In the genomic region with DNA sequence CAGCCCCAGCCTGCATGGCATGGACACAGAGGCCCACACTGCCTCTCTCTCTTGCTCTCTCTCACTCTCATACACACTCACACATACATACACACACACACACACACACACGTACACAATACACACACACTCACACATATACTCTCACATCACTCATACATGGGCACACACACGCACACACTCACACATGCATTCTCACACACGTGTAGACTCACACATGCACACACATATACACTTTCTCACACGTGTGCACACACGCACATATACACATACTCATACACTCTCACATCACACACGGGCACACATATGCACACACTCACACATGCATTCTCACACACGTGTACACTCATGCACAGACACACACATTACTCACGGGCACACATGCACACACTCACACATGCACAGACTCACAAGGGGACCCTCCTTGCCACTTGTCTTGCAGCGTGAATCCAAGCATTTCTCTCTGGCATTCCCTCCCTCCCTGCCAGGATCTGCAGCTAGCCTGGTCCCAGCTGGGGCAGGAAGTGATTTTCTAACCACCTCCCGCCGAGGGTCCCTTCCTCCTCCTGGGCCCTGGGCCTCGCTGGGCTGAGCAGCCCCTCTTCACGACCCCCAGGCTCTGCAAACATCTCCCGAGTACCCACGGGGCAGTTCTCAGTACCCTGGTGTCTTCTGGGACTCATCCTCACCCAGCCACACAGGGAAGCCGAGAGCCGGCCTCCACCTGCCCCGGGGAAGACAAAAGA, we compare ENCODE assay signal across 16 cellular contexts. TPM values are rescaled to one million over a fixed set of nuclear protein-coding genes. Genes with fewer than 3 reads are reported as not detected.
DNase-seq lines count a peak whose midpoint lies in the region; ATAC-seq, FAIRE-seq and TF ChIP-seq lines count a peak whose summit lies in the region.
"Had no signal": no experiment of that assay in that cellular context is flagged by ENCODE, and none has a peak within 500 bp of the region (broad histone marks: within the 10 kb centered on the region; RNA-seq: fewer than 3 reads in every experiment).

No MANE protein-coding gene starts in this region.

- no peak overlapping the region for H3K4me3 ChIP-seq in BLaER1
- H3K4me3 ChIP-seq in naive thymus-derived CD4-positive, alpha-beta T cell (ENCODE audit: low read length) = no peak overlapping the region
- H3K4me3 ChIP-seq: ovary had no signal

- peak overlapping the region; percentile 2 for H3K27ac Mint-ChIP-seq in activated T-helper 2 cell treated with anti-CD3 and anti-CD28 coated beads, Interferon-gamma antibody, Interleukin-2, Interleukin-4, amounts not matched to agents 10 μg/mL and 5 μg/mL and 100 μg/mL, durations not matched to agents 14 hours and 24 hours and 36 hours
- H3K27ac Mint-ChIP-seq in naive thymus-derived CD4-positive, alpha-beta T cell = peak overlapping the region in 8 of 9 donors; percentile 6 to 83 (median 52)
- H3K27ac Mint-ChIP-seq: T-helper 2 cell treated with Interferon-gamma antibody and Interleukin-4, amounts not matched to agents 5 μg/mL and 100 μg/mL, for 36 hours had no signal

- H3K27me3 Mint-ChIP-seq in activated T-helper 2 cell treated with anti-CD3 and anti-CD28 coated beads, Interferon-gamma antibody, Interleukin-2, Interleukin-4, amounts not matched to agents 10 μg/mL and 5 μg/mL and 100 μg/mL, durations not matched to agents 14 hours and 24 hours and 36 hours (ENCODE audit: low read depth) = no peaks in the 10 kb centered on the region
- no peaks in the 10 kb centered on the region for H3K27me3 Mint-ChIP-seq in naive thymus-derived CD4-positive, alpha-beta T cell

- H3K36me3 Mint-ChIP-seq in activated T-helper 2 cell treated with anti-CD3 and anti-CD28 coated beads, Interferon-gamma antibody, Interleukin-2, Interleukin-4, amounts not matched to agents 10 μg/mL and 5 μg/mL and 100 μg/mL, durations not matched to agents 14 hours and 24 hours and 36 hours (ENCODE audit: low read depth) = peaks cover 95% of the 10 kb centered on the region
- peaks cover 30 to 66% (median 49%) of the 10 kb centered on the region in 5 donors for H3K36me3 Mint-ChIP-seq in naive thymus-derived CD4-positive, alpha-beta T cell

- H3K4me1 ChIP-seq in BLaER1 = peaks cover 29% of the 10 kb centered on the region
- H3K4me1 ChIP-seq in naive thymus-derived CD4-positive, alpha-beta T cell (ENCODE audit: control insufficient read depth in 2 of 2, insufficient read depth in 2 of 2, low read length in 2 of 2) = no peaks in the 10 kb centered on the region

- H3K9me3 Mint-ChIP-seq in activated T-helper 2 cell treated with anti-CD3 and anti-CD28 coated beads, Interferon-gamma antibody, Interleukin-2, Interleukin-4, amounts not matched to agents 10 μg/mL and 5 μg/mL and 100 μg/mL, durations not matched to agents 14 hours and 24 hours and 36 hours = peaks cover 8% of the 10 kb centered on the region
- H3K9me3 Mint-ChIP-seq in naive thymus-derived CD4-positive, alpha-beta T cell = peaks cover 0 to 10% (median 0%) of the 10 kb centered on the region in 11 donors
- H3K9me3 Mint-ChIP-seq: T-helper 2 cell treated with Interferon-gamma antibody and Interleukin-4, amounts not matched to agents 5 μg/mL and 100 μg/mL, for 36 hours had no signal

- H3K36me3 ChIP-seq in BLaER1 = peaks cover 79% of the 10 kb centered on the region
- H3K36me3 ChIP-seq in naive thymus-derived CD4-positive, alpha-beta T cell (ENCODE audit: control insufficient read depth in 2 of 3, insufficient read depth in 3 of 3, low read length in 3 of 3) = peaks cover 23 to 93% (median 38%) of the 10 kb centered on the region in 3 experiments
- H3K36me3 ChIP-seq: ovary had no signal

- no peak overlapping the region for H3K4me3 Mint-ChIP-seq in activated T-helper 2 cell treated with anti-CD3 and anti-CD28 coated beads, Interferon-gamma antibody, Interleukin-2, Interleukin-4, amounts not matched to agents 10 μg/mL and 5 μg/mL and 100 μg/mL, durations not matched to agents 14 hours and 24 hours and 36 hours (ENCODE audit: low read depth)
- H3K4me3 Mint-ChIP-seq in naive thymus-derived CD4-positive, alpha-beta T cell = no peak overlapping the region
- H3K4me3 Mint-ChIP-seq: T-helper 2 cell treated with Interferon-gamma antibody and Interleukin-4, amounts not matched to agents 5 μg/mL and 100 μg/mL, for 36 hours had no signal

- H4K20me1 ChIP-seq in BLaER1 = no peaks in the 10 kb centered on the region

- TF ChIP-seq POLR2A in GM12891 (IDR thresholded peaks at IDR 0.05; ENCODE audit: low read depth, low read length) = no peak; the same call in none of the 2 replicates

- peak overlapping the region; percentile 61 for H3K4me2 ChIP-seq in BLaER1

- no peak for DNase-seq in GM12891 (ENCODE audit: insufficient read length, low spot score)
- no peak for DNase-seq in activated T-helper 2 cell treated with anti-CD3 and anti-CD28 coated beads, Interferon-gamma antibody, Interleukin-2, Interleukin-4, amounts not matched to agents 10 μg/mL and 5 μg/mL and 100 μg/mL, durations not matched to agents 14 hours and 24 hours and 36 hours (ENCODE audit: low spot score)
- no peak for DNase-seq in naive thymus-derived CD4-positive, alpha-beta T cell
- no peak for DNase-seq in kidney glomerular epithelial cell (lab: John Stamatoyannopoulos, UW)
- DNase-seq in SW480 (ENCODE audit: low spot score) = no peak
- DNase-seq: MM.1S, NCI-H2081 treated with DMSO at 0.1 percent for 48 hours, NCI-H82, substantia nigra had no signal

- peaks cover 8% of the 10 kb centered on the region for H3K9me3 ChIP-seq in BLaER1
- H3K9me3 ChIP-seq in naive thymus-derived CD4-positive, alpha-beta T cell (ENCODE audit: control insufficient read depth in 2 of 3, low read length in 3 of 3) = peaks cover 0 to 8% (median 0%) of the 10 kb centered on the region in 3 experiments
- H3K9me3 ChIP-seq: ovary had no signal

- CTCF ChIA-PET in naive thymus-derived CD4-positive, alpha-beta T cell (lab: Charles Lee) = interaction anchor here (1.7 kb wide), 1 partner anchor 260 kb away, joined by 4 read pairs; no protein-coding TSS in a partner anchor

- peak; percentile 88 for FAIRE-seq in GM12891 (lab: Jason Lieb, UNC)
- FAIRE-seq: islet of Langerhans had no signal

- POLR2A ChIA-PET in naive thymus-derived CD4-positive, alpha-beta T cell (lab: Charles Lee) = interaction anchor here (0.6 to 1.0 kb wide), 2 partner anchors 10 to 32 kb away, joined by 3 read pairs; no protein-coding TSS in a partner anchor

- H3K27me3 ChIP-seq in BLaER1 = no peaks in the 10 kb centered on the region
- no peaks in the 10 kb centered on the region for H3K27me3 ChIP-seq in naive thymus-derived CD4-positive, alpha-beta T cell (ENCODE audit: control insufficient read depth in 2 of 2, insufficient read depth in 2 of 2, low read length in 2 of 2)
- H3K27me3 ChIP-seq: ovary had no signal

- H3K27ac ChIP-seq in BLaER1 = peak overlapping the region; percentile 51; the same call in 1 of the 2 replicates
- peak overlapping the region; percentile 24 for H3K27ac ChIP-seq in naive thymus-derived CD4-positive, alpha-beta T cell (ENCODE audit: low read depth, low read length)
- H3K27ac ChIP-seq: ovary, RWPE1 had no signal

- ATAC-seq in naive thymus-derived CD4-positive, alpha-beta T cell = peak; percentile 37
- ATAC-seq in HG03571 (IDR thresholded peaks at IDR 0.05; ENCODE audit: unreplicated experiment) = no peak
- ATAC-seq in HG03520 (IDR thresholded peaks at IDR 0.05; ENCODE audit: unreplicated experiment) = no peak

- intact Hi-C loops in activated T-helper 2 cell treated with anti-CD3 and anti-CD28 coated beads, Interferon-gamma antibody, Interleukin-2, Interleukin-4, amounts not matched to agents 10 μg/mL and 5 μg/mL and 100 μg/mL, durations not matched to agents 14 hours and 24 hours and 36 hours (cut with micrococcal nuclease) = no loop called here
- intact Hi-C loops in naive thymus-derived CD4-positive, alpha-beta T cell (cut with micrococcal nuclease) = no loop called here

- H3K4me1 Mint-ChIP-seq in activated T-helper 2 cell treated with anti-CD3 and anti-CD28 coated beads, Interferon-gamma antibody, Interleukin-2, Interleukin-4, amounts not matched to agents 10 μg/mL and 5 μg/mL and 100 μg/mL, durations not matched to agents 14 hours and 24 hours and 36 hours (ENCODE audit: low read depth) = no peaks in the 10 kb centered on the region
- peaks cover 6 to 10% (median 9%) of the 10 kb centered on the region in 7 donors for H3K4me1 Mint-ChIP-seq in naive thymus-derived CD4-positive, alpha-beta T cell

- no peak overlapping the region; the same call in 1 of the 2 replicates for H3K9ac ChIP-seq in BLaER1

TF ChIP-seq in GM12891, 5 proteins besides CTCF, POLR2A, EP300 and RAD21:
- no peak for TF ChIP-seq SPI1 (IDR thresholded peaks at IDR 0.05; ENCODE audit: low read depth, low read length)
- no peak; the same call in none of the 2 replicates for TF ChIP-seq POLR2AphosphoS5 (IDR thresholded peaks at IDR 0.05; ENCODE audit: low read depth, low read length)
- TF ChIP-seq PAX5 (IDR thresholded peaks at IDR 0.05; ENCODE audit: insufficient read depth, low read length, severe bottlenecking) = no peak
- TF ChIP-seq POU2F2 (IDR thresholded peaks at IDR 0.05; ENCODE audit: low read depth, low read length) = no peak
- TF ChIP-seq TAF1 (IDR thresholded peaks at IDR 0.05; ENCODE audit: low read depth, low read length) = no peak

RNA-seq across cellular contexts. Expression of a gene that starts 37.5 kb away (rescaled TPM):
- polyA plus RNA-seq in GM12891 (2012; ENCODE audit: low read depth, missing spikeins) = 39.6 TPM
- total RNA-seq in activated T-helper 2 cell treated with anti-CD3 and anti-CD28 coated beads, Interferon-gamma antibody, Interleukin-2, Interleukin-4, amounts not matched to agents 10 μg/mL and 5 μg/mL and 100 μg/mL, durations not matched to agents 14 hours and 24 hours and 36 hours = 84.2 and 84.5 TPM in 2 replicates
- total RNA-seq in naive thymus-derived CD4-positive, alpha-beta T cell = 10 to 100 TPM; 24.6 to 40.9 (median 31.4) TPM
- polyA plus RNA-seq in naive thymus-derived CD4-positive, alpha-beta T cell = 10 to 100 TPM; 37.1 to 52.1 TPM
